Comparison of ENCODE assay signal across 3 cellular contexts in genomic region chr12:64798165-64798564, GRCh38.
"Had no signal": no experiment of that assay in that cellular context is flagged by ENCODE, and none has a peak within 500 bp of the region (broad histone marks: within the 10 kb centered on the region; RNA-seq: fewer than 3 reads in every experiment).

No MANE protein-coding gene starts in this region.

- ATAC-seq: GM12878 had no signal

- H3K4me3 ChIP-seq: GM12878 had no signal

- DNase-seq: GDM1, GF-D8 had no signal
